ENCODE assay signal across 20 cellular contexts in the genomic region with DNA sequence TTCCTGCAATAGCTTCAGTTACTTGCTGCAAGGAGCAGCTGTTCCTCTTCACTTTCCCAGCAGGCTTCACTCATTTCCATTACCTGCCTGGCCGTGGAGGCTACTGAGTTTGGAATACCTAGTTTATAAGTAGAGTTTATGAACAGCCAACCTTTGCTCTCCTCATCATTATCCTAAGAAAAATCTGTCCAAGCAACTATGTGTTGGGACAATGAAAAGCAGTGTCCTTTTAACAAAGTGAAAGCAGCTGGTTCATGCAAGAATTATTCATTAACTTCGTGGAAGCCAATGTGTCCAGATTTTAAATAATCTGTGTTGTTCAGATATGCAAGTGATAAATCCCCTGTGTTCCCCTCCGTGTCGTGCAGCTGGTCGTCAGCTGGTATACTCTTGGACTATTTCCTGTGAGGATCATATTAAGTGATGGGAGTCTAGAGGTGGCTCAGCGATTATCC. TPM values are rescaled to one million over a fixed set of nuclear protein-coding genes. Genes with fewer than 3 reads are reported as not detected.
DNase-seq lines count a peak whose midpoint lies in the region; ATAC-seq and TF ChIP-seq lines count a peak whose summit lies in the region.
"Had no signal": no experiment of that assay in that cellular context is flagged by ENCODE, and none has a peak within 500 bp of the region (broad histone marks: within the 10 kb centered on the region; RNA-seq: fewer than 3 reads in every experiment).

No MANE protein-coding gene starts in this region.

- peak overlapping the region in 3 of 5 experiments; percentile 25 to 59 (median 50) for H3K4me3 Mint-ChIP-seq in brain
- H3K4me3 Mint-ChIP-seq: activated CD4-positive, alpha-beta T cell treated with anti-CD3 and anti-CD28 coated beads, Interleukin-2, amount 10 ng/mL, durations not matched to agents 7 days and 5 days; neural crest cell had no signal

- peaks cover 0 to 14% (median 2%) of the 10 kb centered on the region in 5 experiments for H3K9me3 Mint-ChIP-seq in brain

- intact Hi-C loops in left ventricle myocardium superior (cut with micrococcal nuclease), result no loop called here
- intact Hi-C loops in Right ventricle myocardium superior (cut with DNase I), result no loop called here
- intact Hi-C loops in vagina (cut with DNase I), result no loop called here

- no peak overlapping the region for H3K27ac ChIP-seq in vagina
- H3K27ac ChIP-seq: A549 had no signal

- no peaks in the 10 kb centered on the region for H3K27me3 ChIP-seq in vagina
- H3K27me3 ChIP-seq: dorsolateral prefrontal cortex, testis had no signal

- H3K27me3 Mint-ChIP-seq in brain, result no peaks in the 10 kb centered on the region

- no peak overlapping the region for H3K4me3 ChIP-seq in vagina
- H3K4me3 ChIP-seq: A549, testis had no signal

- DNase-seq in left ventricle myocardium superior (no peak), Right ventricle myocardium superior (no peak), mucosa of gallbladder (ENCODE audit: low spot score) (peak; percentile 10), vagina (ENCODE audit: extremely low spot score in 2 of 2) (no peak), T1000 (lab: John Stamatoyannopoulos, UW) (no peak)
- no peak for DNase-seq in stimulated activated CD4-positive, alpha-beta T cell treated with anti-CD3 and anti-CD28 coated beads, Interleukin-15, amount 100 ng/mL, for 24 hours
- DNase-seq: activated CD4-positive, alpha-beta T cell treated with anti-CD3 and anti-CD28 coated beads, Interleukin-2, amount 10 ng/mL, durations not matched to agents 7 days and 5 days; anterior cingulate cortex; DND-41; dorsolateral prefrontal cortex; HCEC 1CT; NCI-H1048; NCI-H446 treated with DMSO at 0.1 percent for 48 hours; RPMI8226; T-helper 2 cell; testis had no signal

- ATAC-seq in left ventricle myocardium superior, result peak; percentile 21
- ATAC-seq in Right ventricle myocardium superior (ENCODE audit: poor library complexity), result no peak
- no peak for ATAC-seq in HG02870 (IDR thresholded peaks at IDR 0.05; ENCODE audit: unreplicated experiment)
- ATAC-seq: A549 had no signal

- no peaks in the 10 kb centered on the region for H3K36me3 ChIP-seq in vagina

- no peaks in the 10 kb centered on the region for H3K4me1 ChIP-seq in vagina
- H3K4me1 ChIP-seq: A549 had no signal

- TF ChIP-seq CTCF in brain (conservative IDR thresholded peaks at IDR 0.05), result no peak
- no peak for TF ChIP-seq CTCF in vagina (IDR thresholded peaks at IDR 0.05)

- no peaks in the 10 kb centered on the region for H3K36me3 Mint-ChIP-seq in brain

- peak overlapping the region in 3 of 5 experiments; percentile 26 to 86 (median 83) for H3K27ac Mint-ChIP-seq in brain
- H3K27ac Mint-ChIP-seq: activated CD4-positive, alpha-beta T cell treated with anti-CD3 and anti-CD28 coated beads, Interleukin-2, amount 10 ng/mL, durations not matched to agents 7 days and 5 days had no signal

- H3K4me1 Mint-ChIP-seq in brain, result peaks cover 34% of the 10 kb centered on the region

- TF ChIP-seq POLR2A in vagina (IDR thresholded peaks at IDR 0.05), result no peak

- no peaks in the 10 kb centered on the region for H3K9me3 ChIP-seq in vagina
- H3K9me3 ChIP-seq: A549, testis had no signal

RNA-seq across cellular contexts. Expression of gene SSR3, which starts 39.3 kb away (rescaled TPM):
- total RNA-seq in left ventricle myocardium superior (223 TPM), Right ventricle myocardium superior (192 TPM), mucosa of gallbladder (152 TPM), vagina (68.0 TPM)
- polyA plus RNA-seq in brain (ENCODE audit: insufficient read depth, low read depth, low replicate concordance), result 68.8 TPM
